ENCODE assay signal across 8 cellular contexts in genomic region chr4:158996669-158997074, GRCh38.
DNase-seq lines count a peak whose midpoint lies in the region; ATAC-seq and TF ChIP-seq lines count a peak whose summit lies in the region.

No MANE protein-coding gene starts in this region.

- no peaks in the 10 kb centered on the region for H3K79me2 ChIP-seq in neural cell (replicated peaks; ENCODE audit: insufficient read depth, low read length)

- no peaks in the 10 kb centered on the region for H3K9me2 ChIP-seq in neural cell (ENCODE audit: insufficient read depth, low read length)

- no peaks in the 10 kb centered on the region for H3K4me1 ChIP-seq in colonic mucosa

- TF ChIP-seq CTCF in colonic mucosa (IDR thresholded peaks at IDR 0.05) (no peak), neural cell (IDR thresholded peaks at IDR 0.05; ENCODE audit: poor library complexity, severe bottlenecking) (no peak)

- no peak for TF ChIP-seq RAD21 in neural cell (conservative IDR thresholded peaks at IDR 0.05)

- no peaks in the 10 kb centered on the region for H4K20me1 ChIP-seq in neural cell (ENCODE audit: insufficient read depth)

- no peak overlapping the region for H3K4me2 ChIP-seq in neural cell (ENCODE audit: low read length)

- H3K4me3 ChIP-seq in colonic mucosa (no peak overlapping the region), neural cell (ENCODE audit: low read length) (no peak overlapping the region)

- no peak for ATAC-seq in GM21717 (IDR thresholded peaks at IDR 0.05; ENCODE audit: unreplicated experiment)

- H2AFZ ChIP-seq in neural cell (ENCODE audit: low read depth, low read length): no peak overlapping the region

- H3K9ac ChIP-seq in colonic mucosa (ENCODE audit: low read depth in 2 of 2, low read length in 2 of 2): no peak overlapping the region
- H3K9ac ChIP-seq in neural cell (ENCODE audit: low read length): no peak overlapping the region

- H3K9me3 ChIP-seq in colonic mucosa: no peaks in the 10 kb centered on the region
- no peaks in the 10 kb centered on the region for H3K9me3 ChIP-seq in neural cell (ENCODE audit: low read length)

- intact Hi-C loops in colonic mucosa (cut with DNase I): no loop called here

- H3K27me3 ChIP-seq in colonic mucosa (no peaks in the 10 kb centered on the region), neural cell (ENCODE audit: insufficient read depth, low read depth, low read length) (no peaks in the 10 kb centered on the region)

- H3K27ac ChIP-seq in colonic mucosa (peak overlapping the region; percentile 15), neural cell (ENCODE audit: low read length) (peak overlapping the region; percentile 5)

- no peaks in the 10 kb centered on the region for H3F3A ChIP-seq in neural cell (ENCODE audit: insufficient read depth, low read length, poor library complexity, severe bottlenecking)

- no peak for TF ChIP-seq EP300 in neural cell (conservative IDR thresholded peaks at IDR 0.05; ENCODE audit: poor library complexity, severe bottlenecking)

- peak; percentile 39 for DNase-seq in DMS153 treated with DMSO at 0.1 percent for 48 hours (lab: John Stamatoyannopoulos, UW; ENCODE audit: unreplicated experiment)
- DNase-seq in NCI-H226: peak; percentile 94
- DNase-seq in colonic mucosa: no peak
- no peak for DNase-seq in activated CD8-positive, alpha-beta memory T cell treated with anti-CD3 and anti-CD28 coated beads for 24 hours
- no peak for DNase-seq in activated CD4-positive, alpha-beta T cell treated with anti-CD3 and anti-CD28 coated beads, Interleukin-2, amount 50 U/mL, for 48 hours
- no peak for DNase-seq in NK-92 (lab: John Stamatoyannopoulos, UW; ENCODE audit: unreplicated experiment)

- H3K36me3 ChIP-seq in colonic mucosa: no peaks in the 10 kb centered on the region
- no peaks in the 10 kb centered on the region for H3K36me3 ChIP-seq in neural cell (ENCODE audit: insufficient read depth, low read length)

TF ChIP-seq in neural cell, 6 proteins besides CTCF, POLR2A, EP300 and RAD21:
- no peak for TF ChIP-seq POLR2AphosphoS5 (IDR thresholded peaks at IDR 0.05)

Comparison
In these comparisons a context has a peak if more than half of its experiments do, and no peak if none do; other contexts are left out.
1. DNase-seq: peak in DMS153 treated with DMSO at 0.1 percent for 48 hours (single experiment) and NCI-H226 (single experiment); none in colonic mucosa (single experiment), activated CD8-positive, alpha-beta memory T cell treated with anti-CD3 and anti-CD28 coated beads for 24 hours (single experiment), activated CD4-positive, alpha-beta T cell treated with anti-CD3 and anti-CD28 coated beads, Interleukin-2, amount 50 U/mL, for 48 hours (0 of 2) and NK-92 (single experiment).